ENCODE assay signal across 10 cellular contexts in the genomic region with DNA sequence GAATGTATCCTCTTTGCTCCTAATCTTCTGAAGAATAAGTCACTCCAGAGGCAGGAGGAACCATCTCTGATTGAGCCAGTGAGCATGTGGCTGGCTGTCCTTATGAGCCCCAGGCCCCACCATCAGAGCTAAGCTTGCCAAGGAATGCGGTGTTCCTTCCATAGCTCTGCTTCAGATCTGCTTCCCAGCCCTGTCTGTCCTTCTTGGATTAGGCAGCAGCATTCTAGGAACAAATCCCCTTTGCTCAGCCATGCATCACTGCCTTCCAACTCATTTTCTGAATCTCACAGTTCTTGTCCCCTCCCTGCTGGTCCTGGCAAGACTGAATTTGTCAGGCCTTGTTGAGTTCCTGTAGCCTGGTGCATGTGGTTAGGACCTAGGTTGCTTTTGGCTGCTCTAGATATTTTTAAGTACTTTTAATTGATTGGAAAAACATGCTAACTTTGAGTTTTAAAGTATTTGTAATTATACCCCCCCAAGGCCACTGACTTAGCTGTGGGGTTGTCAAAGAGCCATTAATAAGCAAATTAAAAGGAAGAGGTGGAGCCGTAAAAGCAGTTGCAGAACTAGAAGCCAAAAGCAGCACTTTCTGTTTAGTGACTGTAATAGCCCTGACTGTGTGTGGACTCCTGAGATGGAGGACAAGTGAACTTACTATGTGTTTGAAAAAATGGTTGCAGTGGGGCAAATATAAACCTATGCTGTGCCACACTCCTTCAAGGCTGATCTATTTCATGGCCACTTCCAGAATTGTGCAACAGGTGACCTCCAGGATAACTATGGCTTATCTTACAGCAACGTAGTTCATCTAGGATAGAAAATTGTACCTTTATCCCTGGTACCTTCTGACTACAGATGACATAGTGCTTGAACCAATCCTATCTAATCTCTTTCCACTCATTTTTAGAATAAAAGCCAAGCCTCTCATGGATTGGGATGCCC.
DNase-seq lines count a peak whose midpoint lies in the region; TF ChIP-seq lines count a peak whose summit lies in the region.
"Had no signal": no experiment of that assay in that cellular context is flagged by ENCODE, and none has a peak within 500 bp of the region (broad histone marks: within the 10 kb centered on the region; RNA-seq: fewer than 3 reads in every experiment).

No MANE protein-coding gene starts in this region.

- no peaks in the 10 kb centered on the region for H3K9me3 ChIP-seq in ascending aorta
- no peaks in the 10 kb centered on the region for H3K9me3 ChIP-seq in thyroid gland

- intact Hi-C loops in ascending aorta (cut with DNase I) = no loop called here
- intact Hi-C loops in thyroid gland (cut with DNase I) = no loop called here

- DNase-seq in ascending aorta (ENCODE audit: low spot score in 2 of 2) (peak in 1 of 2 donors; percentile 67), thyroid gland (peak; percentile 7 to 22), inferior parietal cortex (ENCODE audit: extremely low spot score) (no peak), epidermal melanocyte (ENCODE audit: insufficient read length, low spot score) (no peak)
- DNase-seq in activated CD4-positive, alpha-beta T cell treated with anti-CD3 and anti-CD28 coated beads, Interleukin-2, amount 50 U/mL, for 48 hours = no peak
- DNase-seq: activated CD8-positive, alpha-beta T cell treated with anti-CD3 and anti-CD28 coated beads for 36 hours; dermis blood vessel endothelial cell; islet precursor cell had no signal

- TF ChIP-seq POLR2A in GM19193 (IDR thresholded peaks at IDR 0.05; ENCODE audit: extremely low read depth, insufficient read depth, insufficient read length) = peak; percentile 11
- no peak for TF ChIP-seq POLR2A in thyroid gland (IDR thresholded peaks at IDR 0.05)

- H3K4me3 ChIP-seq in ascending aorta (no peak overlapping the region), thyroid gland (replicated peaks in 1 of 3) (no peak overlapping the region)

- H3K27ac ChIP-seq in ascending aorta = peak overlapping the region; percentile 31 to 54
- peak overlapping the region; percentile 2 for H3K27ac ChIP-seq in layer of hippocampus (ENCODE audit: low read depth, low read length)
- H3K27ac ChIP-seq in thyroid gland = no peak overlapping the region

- no peaks in the 10 kb centered on the region for H3K27me3 ChIP-seq in ascending aorta
- no peaks in the 10 kb centered on the region for H3K27me3 ChIP-seq in layer of hippocampus (ENCODE audit: control insufficient read depth, insufficient read depth, low read length)
- H3K27me3 ChIP-seq in thyroid gland = no peaks in the 10 kb centered on the region

- TF ChIP-seq CTCF in ascending aorta (IDR thresholded peaks at IDR 0.05) (no peak), thyroid gland (IDR thresholded peaks at IDR 0.05) (no peak)

- H3K36me3 ChIP-seq in ascending aorta (no peaks in the 10 kb centered on the region), thyroid gland (no peaks in the 10 kb centered on the region)

- H3K4me1 ChIP-seq in ascending aorta (peaks cover 0 to 21% of the 10 kb centered on the region in 2 donors), thyroid gland (peaks cover 4 to 5% of the 10 kb centered on the region in 2 donors)

- WGBS in thyroid gland, 2 donors = 76 to 84% methylated on average over 3 of the region's 3 CpGs

Comparison
In these comparisons a context has a peak if more than half of its experiments do, and no peak if none do; other contexts are left out.
1. DNase-seq: peak in thyroid gland (2 of 2); none in inferior parietal cortex (single experiment), epidermal melanocyte (single experiment) and activated CD4-positive, alpha-beta T cell treated with anti-CD3 and anti-CD28 coated beads, Interleukin-2, amount 50 U/mL, for 48 hours (0 of 2).
2. H3K27ac ChIP-seq: peak in ascending aorta (2 of 2) and layer of hippocampus (single experiment); none in thyroid gland (0 of 3).